In genomic region chr11:47641585-47642098, GRCh38 we compare ENCODE assay signal across 8 cellular contexts. TPM values are rescaled to one million over a fixed set of nuclear protein-coding genes. Genes with fewer than 3 reads are reported as not detected.
DNase-seq lines count a peak whose midpoint lies in the region; ATAC-seq, FAIRE-seq and TF ChIP-seq lines count a peak whose summit lies in the region.

No MANE protein-coding gene starts in this region.

- peak overlapping the region; percentile 92 for H2AFZ ChIP-seq in keratinocyte (ENCODE audit: control insufficient read depth, low read length)

- peak overlapping the region; percentile 96 for H3K9ac ChIP-seq in keratinocyte (ENCODE audit: control insufficient read depth, extremely low read depth, insufficient read depth, low read length)
- H3K9ac ChIP-seq in stomach smooth muscle (ENCODE audit: low read length in 2 of 2) = peak overlapping the region; percentile 90 to 94

- no peak for FAIRE-seq in keratinocyte (lab: Jason Lieb, UNC)

- H3K4me1 ChIP-seq in HAP-1 (peaks cover 15% of the 10 kb centered on the region), keratinocyte (ENCODE audit: control insufficient read depth, extremely low read depth, insufficient read depth, low read length) (peaks cover 11% of the 10 kb centered on the region), stomach smooth muscle (ENCODE audit: control insufficient read depth, insufficient read depth, low read length) (peaks cover 7% of the 10 kb centered on the region)

- H4K20me1 ChIP-seq in keratinocyte (ENCODE audit: control insufficient read depth, extremely low read depth, insufficient read depth, low read length) = no peaks in the 10 kb centered on the region

- in situ Hi-C loops in HAP-1 (cut with MboI; ENCODE audit: low sequenced_read_pairs) = loop anchor here (10.0 to 25.0 kb wide), 2 partner anchors 73 to 471 kb away; partner anchors contain the start of gene AGBL2

- H3K9me3 ChIP-seq in HAP-1 = no peaks in the 10 kb centered on the region
- H3K9me3 ChIP-seq in keratinocyte (ENCODE audit: control insufficient read depth, low read depth, low read length) = no peaks in the 10 kb centered on the region
- no peaks in the 10 kb centered on the region for H3K9me3 ChIP-seq in stomach smooth muscle (ENCODE audit: control insufficient read depth in 2 of 2, low read length in 2 of 2)

- no peak for ATAC-seq in GM21423 (IDR thresholded peaks at IDR 0.05; ENCODE audit: unreplicated experiment)

- peak overlapping the region; percentile 93 for H3K4me3 ChIP-seq in HAP-1
- peak overlapping the region; percentile 84 to 96 (median 95) for H3K4me3 ChIP-seq in keratinocyte (ENCODE audit: control insufficient read depth in 2 of 3, extremely low read depth in 1 of 3, insufficient read depth in 2 of 3, low read depth in 1 of 3, low read length in 3 of 3)
- H3K4me3 ChIP-seq in stomach smooth muscle (ENCODE audit: low read length in 2 of 2) = peak overlapping the region; percentile 89

- DNase-seq in HAP-1 (ENCODE audit: low spot score in 2 of 2) (no peak), amygdala (lab: John Stamatoyannopoulos, UW) (peak in 31 of 56 donors; percentile 3 to 62 (median 22)), keratinocyte (ENCODE audit: low read depth, low spot score) (no peak), NCI-H2171 treated with DMSO at 0.1 percent for 48 hours (lab: John Stamatoyannopoulos, UW) (no peak), GOT3 (lab: John Stamatoyannopoulos, UW) (no peak)

- H3K9me1 ChIP-seq in keratinocyte (ENCODE audit: control insufficient read depth, extremely low read depth, insufficient read depth, low read length) = no peaks in the 10 kb centered on the region

- H3K27me3 ChIP-seq in HAP-1 (ENCODE audit: low read depth) (no peaks in the 10 kb centered on the region), keratinocyte (ENCODE audit: control insufficient read depth, extremely low read depth, insufficient read depth, low read length) (no peaks in the 10 kb centered on the region), stomach smooth muscle (ENCODE audit: control insufficient read depth in 1 of 2, insufficient read depth in 2 of 2, low read length in 2 of 2) (no peaks in the 10 kb centered on the region)

- dilution Hi-C loops in keratinocyte (cut with MboI; ENCODE audit: extremely low pct_ligation_motif_present, low sequenced_read_pairs) = no loop called here

- peak overlapping the region; percentile 89 for H3K4me2 ChIP-seq in keratinocyte (ENCODE audit: control insufficient read depth, extremely low read depth, insufficient read depth, low read depth, low read length)

- TF ChIP-seq CTCF in 22Rv1 (IDR thresholded peaks at IDR 0.05) = no peak
- TF ChIP-seq CTCF in keratinocyte (optimal IDR thresholded peaks at IDR 0.05 in 1 of 3, IDR thresholded peaks at IDR 0.05 in 1 of 3, conservative IDR thresholded peaks at IDR 0.05 in 1 of 3; ENCODE audit: extremely low read depth in 1 of 3, insufficient read depth in 2 of 3, low read length in 3 of 3) = no peak

- H3K79me2 ChIP-seq in keratinocyte (ENCODE audit: control insufficient read depth, insufficient read depth, low read length) = peaks cover 32% of the 10 kb centered on the region

- H3K27ac ChIP-seq in 22Rv1 = peak overlapping the region; percentile 86
- peak overlapping the region; percentile 92 for H3K27ac ChIP-seq in keratinocyte (ENCODE audit: control insufficient read depth, insufficient read depth, low read length)
- H3K27ac ChIP-seq in stomach smooth muscle (ENCODE audit: low read length) = peak overlapping the region; percentile 81

- H3K36me3 ChIP-seq in HAP-1 (replicated peaks) (peaks cover 26% of the 10 kb centered on the region), keratinocyte (ENCODE audit: control insufficient read depth in 2 of 2, extremely low read depth in 1 of 2, insufficient read depth in 2 of 2, low read length in 2 of 2) (peaks cover 7% of the 10 kb centered on the region in 2 experiments), stomach smooth muscle (ENCODE audit: control insufficient read depth in 2 of 2, insufficient read depth in 2 of 2, low read length in 2 of 2) (peaks cover 7 to 8% of the 10 kb centered on the region in 2 donors)

RNA-seq across cellular contexts. Expression of gene MTCH2, which starts 0.7 kb away (rescaled TPM):
- 153 to 232 TPM (median 185 TPM) in 3 replicates for polyA plus RNA-seq in keratinocyte
- 34.7 TPM for polyA plus RNA-seq in keratinocyte (2011; ENCODE audit: low read depth)
- 182 and 257 TPM in 2 replicates for polyA plus RNA-seq in keratinocyte (2011; cell fraction: cytosol; rRNA removed)
- polyA plus RNA-seq in keratinocyte (2011; cell fraction: nucleus; rRNA removed) = 119 and 136 TPM in 2 replicates
- 103 and 179 TPM in 2 replicates for polyA plus RNA-seq in keratinocyte (2012; ENCODE audit: low replicate concordance)
- 125 to 181 TPM (median 129 TPM) in 3 replicates for polyA minus RNA-seq in keratinocyte
- polyA minus RNA-seq in keratinocyte (2011; cell fraction: cytosol; rRNA and poly(A)+ RNA removed) = 98.4 TPM
- polyA minus RNA-seq in keratinocyte (2011; cell fraction: nucleus; rRNA and poly(A)+ RNA removed) = 25.9 and 48.2 TPM in 2 replicates

RNA-seq across cellular contexts. Expression of gene C1QTNF4, which starts 47.4 kb away (rescaled TPM):
- 0.10 TPM in 1 of 3 replicates, not detected in the others for polyA plus RNA-seq in keratinocyte
- polyA plus RNA-seq in keratinocyte (2011; ENCODE audit: low read depth) = 0.20 TPM
- polyA plus RNA-seq in keratinocyte (2011; cell fraction: cytosol; rRNA removed) = 0.04 TPM in 1 of 2 replicates, not detected in the other
- 0.09 and 0.27 TPM in 2 replicates for polyA plus RNA-seq in keratinocyte (2011; cell fraction: nucleus; rRNA removed)
- polyA plus RNA-seq in keratinocyte (2012; ENCODE audit: low replicate concordance) = 0.41 TPM in 1 of 2 replicates, not detected in the other
- not detected in 3 replicates for polyA minus RNA-seq in keratinocyte
- polyA minus RNA-seq in keratinocyte (2011; cell fraction: cytosol; rRNA and poly(A)+ RNA removed) = not detected
- polyA minus RNA-seq in keratinocyte (2011; cell fraction: nucleus; rRNA and poly(A)+ RNA removed) = 0.47 TPM in 1 of 2 replicates, not detected in the other

RNA-seq across cellular contexts. Expression of gene FAM180B, which starts 55.2 kb away (rescaled TPM):
- 0.06 TPM in 1 of 3 replicates, not detected in the others for polyA plus RNA-seq in keratinocyte
- not detected for polyA plus RNA-seq in keratinocyte (2011; ENCODE audit: low read depth)
- not detected in 2 replicates for polyA plus RNA-seq in keratinocyte (2011; cell fraction: cytosol; rRNA removed)
- polyA plus RNA-seq in keratinocyte (2011; cell fraction: nucleus; rRNA removed) = not detected in 2 replicates
- not detected in 2 replicates for polyA plus RNA-seq in keratinocyte (2012; ENCODE audit: low replicate concordance)
- not detected in 3 replicates for polyA minus RNA-seq in keratinocyte
- polyA minus RNA-seq in keratinocyte (2011; cell fraction: cytosol; rRNA and poly(A)+ RNA removed) = not detected
- not detected in 2 replicates for polyA minus RNA-seq in keratinocyte (2011; cell fraction: nucleus; rRNA and poly(A)+ RNA removed)

Comparison
In these comparisons a context has a peak if more than half of its experiments do, and no peak if none do; other contexts are left out.
1. DNase-seq: peak in amygdala (31 of 56); none in HAP-1 (0 of 2), keratinocyte (single experiment), NCI-H2171 treated with DMSO at 0.1 percent for 48 hours (single experiment) and GOT3 (single experiment).
2. Peak in every context shown above with its lines, with median percentiles within 50 percentile points of each other: H3K27ac ChIP-seq and H3K4me3 ChIP-seq.